16 cellular contexts compared by ENCODE assay signal in the genomic region with DNA sequence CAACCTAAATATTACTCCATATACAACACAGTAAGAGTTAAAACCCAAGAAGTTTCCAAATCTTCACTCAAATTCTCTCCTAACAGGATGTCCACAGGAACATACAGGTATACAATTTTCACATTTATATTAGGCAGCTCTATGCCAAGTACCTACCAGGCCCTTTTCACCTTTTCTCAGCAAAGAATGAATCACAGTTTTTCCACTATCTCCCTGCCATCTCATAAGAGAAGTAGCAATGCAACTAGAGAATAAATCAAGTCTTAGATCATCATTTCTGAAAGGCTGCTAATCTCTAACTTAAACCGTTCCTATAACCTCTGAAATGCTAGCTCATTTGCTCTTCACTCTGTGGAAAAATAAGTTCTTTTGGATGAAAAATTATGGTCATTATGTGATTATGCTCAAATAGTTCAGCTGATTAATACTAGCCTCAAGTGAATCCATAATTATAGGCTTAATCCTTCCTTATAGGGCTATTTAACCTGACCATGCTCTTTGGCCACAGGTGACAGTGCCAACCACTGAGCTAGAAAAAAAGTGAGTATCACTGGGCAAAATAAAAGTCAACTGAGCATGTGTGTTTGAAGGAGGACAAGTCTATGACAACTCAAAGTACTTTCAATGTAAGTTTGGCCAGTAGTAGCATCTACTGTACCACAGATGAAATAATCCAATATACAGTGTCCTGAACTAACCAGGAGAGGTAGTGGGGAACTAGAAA.
DNase-seq lines count a peak whose midpoint lies in the region; ATAC-seq and TF ChIP-seq lines count a peak whose summit lies in the region.
"Had no signal": no experiment of that assay in that cellular context is flagged by ENCODE, and none has a peak within 500 bp of the region (broad histone marks: within the 10 kb centered on the region; RNA-seq: fewer than 3 reads in every experiment).

No MANE protein-coding gene starts in this region.

- H3K27ac Mint-ChIP-seq in WTC11: no peak overlapping the region

- H3K36me3 Mint-ChIP-seq in WTC11: no peaks in the 10 kb centered on the region

- no peaks in the 10 kb centered on the region for H3K4me1 Mint-ChIP-seq in WTC11

- POLR2A ChIA-PET in WTC11 (lab: Charles Lee): no interaction called here

- H3K4me3 Mint-ChIP-seq in WTC11: no peak overlapping the region

- DNase-seq in left lobe of liver (ENCODE audit: low spot score): no peak
- DNase-seq in kidney glomerular epithelial cell (lab: John Stamatoyannopoulos, UW): no peak
- DNase-seq in stimulated activated CD4-positive, alpha-beta T cell treated with anti-CD3 and anti-CD28 coated beads, Interleukin-12 subunit alpha, Interleukin-12 subunit beta, amount 100 ng/mL, for 4 hours: no peak
- DNase-seq in WTC11 (ENCODE audit: low spot score): no peak
- DNase-seq in effector CD8-positive, alpha-beta T cell (lab: John Stamatoyannopoulos, UW): no peak
- DNase-seq: activated CD4-positive, alpha-beta T cell treated with anti-CD3 and anti-CD28 coated beads for 1 hour; activated effector memory CD4-positive, alpha-beta T cell treated with anti-CD3 and anti-CD28 coated beads, Interleukin-2, amount 50 U/mL, for 16 hours; caudate nucleus; HCEC 1CT; midbrain; NCI-H1048; NCI-H69; stimulated activated naive CD4-positive, alpha-beta T cell treated with Interleukin-2 at 50 U/mL for 16 hours had no signal

- CTCF ChIA-PET in WTC11 (lab: Charles Lee): no interaction called here

- no peaks in the 10 kb centered on the region for H3K9me3 Mint-ChIP-seq in WTC11

- TF ChIP-seq CTCF in WTC11 (IDR thresholded peaks at IDR 0.05): no peak

- no peaks in the 10 kb centered on the region for H3K27me3 Mint-ChIP-seq in WTC11 (ENCODE audit: low read depth)

- ATAC-seq in GM18511 (IDR thresholded peaks at IDR 0.05; ENCODE audit: unreplicated experiment): peak; percentile 15
- peak; percentile 15 for ATAC-seq in GM21526 (IDR thresholded peaks at IDR 0.05; ENCODE audit: low FRiP score, unreplicated experiment)
- ATAC-seq in HG03439 (IDR thresholded peaks at IDR 0.05; ENCODE audit: unreplicated experiment): peak; percentile 14
- peak; percentile 56 for ATAC-seq in left lobe of liver
- no peak for ATAC-seq in WTC11

TF ChIP-seq in WTC11, 78 proteins besides CTCF, POLR2A, EP300 and RAD21:
- TF ChIP-seq, protein P1, sequence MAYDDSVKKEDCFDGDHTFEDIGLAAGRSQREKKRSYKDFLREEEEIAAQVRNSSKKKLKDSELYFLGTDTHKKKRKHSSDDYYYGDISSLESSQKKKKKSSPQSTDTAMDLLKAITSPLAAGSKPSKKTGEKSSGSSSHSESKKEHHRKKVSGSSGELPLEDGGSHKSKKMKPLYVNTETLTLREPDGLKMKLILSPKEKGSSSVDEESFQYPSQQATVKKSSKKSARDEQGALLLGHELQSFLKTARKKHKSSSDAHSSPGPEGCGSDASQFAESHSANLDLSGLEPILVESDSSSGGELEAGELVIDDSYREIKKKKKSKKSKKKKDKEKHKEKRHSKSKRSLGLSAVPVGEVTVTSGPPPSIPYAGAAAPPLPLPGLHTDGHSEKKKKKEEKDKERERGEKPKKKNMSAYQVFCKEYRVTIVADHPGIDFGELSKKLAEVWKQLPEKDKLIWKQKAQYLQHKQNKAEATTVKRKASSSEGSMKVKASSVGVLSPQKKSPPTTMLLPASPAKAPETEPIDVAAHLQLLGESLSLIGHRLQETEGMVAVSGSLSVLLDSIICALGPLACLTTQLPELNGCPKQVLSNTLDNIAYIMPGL (CRISPR knock-in tag; IDR thresholded peaks at IDR 0.05): no peak
- TF ChIP-seq FOXK1 (CRISPR knock-in tag; IDR thresholded peaks at IDR 0.05) (no peak), CREM (CRISPR knock-in tag; IDR thresholded peaks at IDR 0.05) (no peak), FOXJ3 (CRISPR knock-in tag; IDR thresholded peaks at IDR 0.05; ENCODE audit: borderline replicate concordance) (no peak), SP1 (CRISPR knock-in tag; conservative IDR thresholded peaks at IDR 0.05) (no peak), SOX15 (CRISPR knock-in tag; IDR thresholded peaks at IDR 0.05) (no peak), ARID4B (CRISPR knock-in tag; IDR thresholded peaks at IDR 0.05; ENCODE audit: borderline replicate concordance) (no peak), ZMAT4 (CRISPR knock-in tag; IDR thresholded peaks at IDR 0.05) (no peak), JAZF1 (CRISPR knock-in tag; IDR thresholded peaks at IDR 0.05) (no peak), GTF2I (CRISPR knock-in tag; conservative IDR thresholded peaks at IDR 0.05) (no peak), STAT6 (CRISPR knock-in tag; conservative IDR thresholded peaks at IDR 0.05; ENCODE audit: low read depth) (no peak)
- TF ChIP-seq, protein P2, sequence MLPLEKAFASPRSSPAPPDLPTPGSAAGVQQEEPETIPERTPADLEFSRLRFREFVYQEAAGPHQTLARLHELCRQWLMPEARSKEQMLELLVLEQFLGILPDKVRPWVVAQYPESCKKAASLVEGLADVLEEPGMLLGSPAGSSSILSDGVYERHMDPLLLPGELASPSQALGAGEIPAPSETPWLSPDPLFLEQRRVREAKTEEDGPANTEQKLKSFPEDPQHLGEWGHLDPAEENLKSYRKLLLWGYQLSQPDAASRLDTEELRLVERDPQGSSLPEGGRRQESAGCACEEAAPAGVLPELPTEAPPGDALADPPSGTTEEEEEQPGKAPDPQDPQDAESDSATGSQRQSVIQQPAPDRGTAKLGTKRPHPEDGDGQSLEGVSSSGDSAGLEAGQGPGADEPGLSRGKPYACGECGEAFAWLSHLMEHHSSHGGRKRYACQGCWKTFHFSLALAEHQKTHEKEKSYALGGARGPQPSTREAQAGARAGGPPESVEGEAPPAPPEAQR (CRISPR knock-in tag; IDR thresholded peaks at IDR 0.05): no peak
TF ChIP-seq in WTC11: peak in this region for 0.
